9 cellular contexts compared by ENCODE assay signal in genomic region chr22:25898707-25899365, GRCh38.
A peak's percentile ranks its signal among the peaks of the same experiment; 100 is the strongest.
DNase-seq lines count a peak whose midpoint lies in the region; ATAC-seq, FAIRE-seq and TF ChIP-seq lines count a peak whose summit lies in the region.
"Had no signal": no experiment of that assay in that cellular context is flagged by ENCODE, and none has a peak within 500 bp of the region (broad histone marks: within the 10 kb centered on the region; RNA-seq: fewer than 3 reads in every experiment).

No MANE protein-coding gene starts in this region.

- peaks cover 6% of the 10 kb centered on the region for H3K4me1 Mint-ChIP-seq in GM23338

- H2AFZ ChIP-seq in GM23338, result no peak overlapping the region
- no peak overlapping the region for H2AFZ ChIP-seq in OCI-LY7 (ENCODE audit: low read length)

- no peaks in the 10 kb centered on the region for H4K20me1 ChIP-seq in GM23338 (replicated peaks; ENCODE audit: insufficient read depth)
- H4K20me1 ChIP-seq in OCI-LY7 (ENCODE audit: insufficient read depth, low read length), result no peaks in the 10 kb centered on the region

- H3K4me3 Mint-ChIP-seq in GM23338, result no peak overlapping the region

- H3F3A ChIP-seq in GM23338 (replicated peaks; ENCODE audit: low read depth), result no peaks in the 10 kb centered on the region

- TF ChIP-seq CTCF in D721Med (IDR thresholded peaks at IDR 0.05; ENCODE audit: insufficient read depth, missing control alignments), result peak; percentile 33
- peak; percentile 76 to 79 for TF ChIP-seq CTCF in GM23338 (conservative IDR thresholded peaks at IDR 0.05; ENCODE audit: low read depth in 2 of 2)
- TF ChIP-seq CTCF in OCI-LY7 (conservative IDR thresholded peaks at IDR 0.05; ENCODE audit: low read length), result peak; percentile 58

- ATAC-seq in GM23338 (peak; percentile 74), HG03571 (IDR thresholded peaks at IDR 0.05; ENCODE audit: unreplicated experiment) (no peak), GM21723 (IDR thresholded peaks at IDR 0.05; ENCODE audit: unreplicated experiment) (no peak)

- no peaks in the 10 kb centered on the region; the same call in none of the 2 replicates for H3K4me1 ChIP-seq in GM23338 (ENCODE audit: insufficient read depth)
- no peaks in the 10 kb centered on the region for H3K4me1 ChIP-seq in OCI-LY7 (ENCODE audit: insufficient read depth, low read length, poor library complexity, severe bottlenecking)
- H3K4me1 ChIP-seq: spleen had no signal

- H3K27me3 ChIP-seq in GM23338 (ENCODE audit: insufficient read depth), result 0 out of 2 replicates have a peak, but pooled peaks cover 2% of the 10 kb centered on the region

- H3K9me3 ChIP-seq in OCI-LY7 (ENCODE audit: low read length), result no peaks in the 10 kb centered on the region
- H3K9me3 ChIP-seq: spleen had no signal

- H3K27ac Mint-ChIP-seq in GM23338, result no peak overlapping the region; the same call in 1 of the 2 replicates

- H3K36me3 ChIP-seq in GM23338 (ENCODE audit: insufficient read depth) (no peaks in the 10 kb centered on the region), OCI-LY7 (ENCODE audit: insufficient read depth, low read length) (no peaks in the 10 kb centered on the region)
- H3K36me3 ChIP-seq: spleen had no signal

- POLR2A ChIA-PET in OCI-LY7 (lab: Charles Lee), result no interaction called here

- no peaks in the 10 kb centered on the region for H3K9me3 Mint-ChIP-seq in GM23338

- no peaks in the 10 kb centered on the region for H3K79me2 ChIP-seq in GM23338 (replicated peaks; ENCODE audit: insufficient read depth)
- no peaks in the 10 kb centered on the region for H3K79me2 ChIP-seq in OCI-LY7 (ENCODE audit: insufficient read depth, low read depth, low read length)

- H3K27ac ChIP-seq in GM23338 (ENCODE audit: low read depth), result no peak overlapping the region
- H3K27ac ChIP-seq in OCI-LY7 (ENCODE audit: low read depth, low read length, poor library complexity, severe bottlenecking), result no peak overlapping the region
- H3K27ac ChIP-seq: spleen had no signal

- no peak for DNase-seq in D721Med (ENCODE audit: insufficient read length, low spot score)
- peak; percentile 79 for DNase-seq in GM23338 (ENCODE audit: low spot score)
- no peak for DNase-seq in OCI-LY7 (ENCODE audit: low spot score)
- DNase-seq in iPS-NIHi7 (ENCODE audit: extremely low spot score), result peak; percentile 68
- DNase-seq in stimulated activated CD4-positive, alpha-beta T cell treated with anti-CD3 and anti-CD28 coated beads, Interleukin-1b, Interleukin-23, amount 100 ng/mL, for 48 hours, result no peak
- no peak for DNase-seq in NCI-H2196 (lab: John Stamatoyannopoulos, UW; ENCODE audit: unreplicated experiment)
- DNase-seq: spleen had no signal

- BruUV-seq in OCI-LY7 (replicated peaks; lab: Mats Ljungman, UMichigan), result no TSS peak

- CTCF ChIA-PET in OCI-LY7 (lab: Charles Lee; ENCODE audit: unreplicated experiment), result no interaction called here

- H3K9me2 ChIP-seq in GM23338 (ENCODE audit: insufficient read depth), result no peaks in the 10 kb centered on the region; the same call in 1 of the 2 replicates
- no peaks in the 10 kb centered on the region for H3K9me2 ChIP-seq in OCI-LY7 (ENCODE audit: insufficient read depth, low read length)

- FAIRE-seq in D721Med (lab: Jason Lieb, UNC), result no peak

- intact Hi-C loops in OCI-LY7 (cut with micrococcal nuclease; ENCODE audit: unreplicated experiment), result no loop called here

- peaks cover 4% of the 10 kb centered on the region for H3K27me3 Mint-ChIP-seq in GM23338 (ENCODE audit: insufficient read depth, low read depth, poor library complexity)

- H3K4me3 ChIP-seq in GM23338 (no peak overlapping the region), OCI-LY7 (ENCODE audit: low read depth, low read length, poor library complexity, severe bottlenecking) (no peak overlapping the region)
- H3K4me3 ChIP-seq: spleen had no signal

- H3K4me2 ChIP-seq in GM23338 (no peak overlapping the region), OCI-LY7 (ENCODE audit: low read length) (no peak overlapping the region)

- H3K36me3 Mint-ChIP-seq in GM23338 (ENCODE audit: low read depth), result no peaks in the 10 kb centered on the region

TF ChIP-seq in GM23338, 12 proteins besides CTCF, POLR2A, EP300 and RAD21:
- TF ChIP-seq EZH2 (IDR thresholded peaks at IDR 0.05; ENCODE audit: low read depth, unreplicated experiment) (no peak), REST (IDR thresholded peaks at IDR 0.05; ENCODE audit: unreplicated experiment) (no peak), POLR2AphosphoS5 (IDR thresholded peaks at IDR 0.05; ENCODE audit: low read depth) (no peak), NANOG (IDR thresholded peaks at IDR 0.05; ENCODE audit: borderline replicate concordance) (no peak), ZNF114 (CRISPR knock-in tag; IDR thresholded peaks at IDR 0.05) (no peak), CREB1 (CRISPR knock-in tag; IDR thresholded peaks at IDR 0.05; ENCODE audit: low read depth) (no peak), STAT1 (IDR thresholded peaks at IDR 0.05; ENCODE audit: unreplicated experiment) (no peak)

Comparison
In these comparisons a context has a peak if more than half of its experiments do, and no peak if none do; other contexts are left out.
1. DNase-seq: peak in GM23338 (single experiment) and iPS-NIHi7 (single experiment); none in D721Med (single experiment), OCI-LY7 (single experiment), stimulated activated CD4-positive, alpha-beta T cell treated with anti-CD3 and anti-CD28 coated beads, Interleukin-1b, Interleukin-23, amount 100 ng/mL, for 48 hours (single experiment) and NCI-H2196 (single experiment).
2. Peak in every context shown above with its lines, with median percentiles within 50 percentile points of each other: CTCF ChIP-seq.